Comparison of ENCODE assay signal across 12 cellular contexts in the genomic region with DNA sequence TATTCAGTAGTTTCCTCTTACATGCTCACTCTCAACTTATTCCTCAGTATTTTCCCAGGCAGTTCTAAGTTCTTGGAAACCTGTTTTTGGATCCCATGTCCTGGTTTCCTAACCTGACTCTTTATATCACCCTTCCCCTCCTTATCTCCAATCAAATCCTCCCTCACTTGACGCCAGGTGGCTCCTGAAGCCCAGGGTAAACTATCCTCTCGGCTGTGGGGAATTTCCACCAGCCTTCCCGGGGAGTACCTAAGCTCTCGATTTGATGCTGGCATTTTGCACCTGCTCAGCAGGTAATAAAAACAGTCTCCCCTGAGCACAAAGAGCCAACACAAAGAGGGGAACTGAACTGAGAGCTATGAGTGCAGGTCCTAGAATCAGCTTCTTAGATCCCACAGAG.
DNase-seq lines count a peak whose midpoint lies in the region; ATAC-seq and TF ChIP-seq lines count a peak whose summit lies in the region.
"Had no signal": no experiment of that assay in that cellular context is flagged by ENCODE, and none has a peak within 500 bp of the region (broad histone marks: within the 10 kb centered on the region; RNA-seq: fewer than 3 reads in every experiment).

No MANE protein-coding gene starts in this region.

- no peaks in the 10 kb centered on the region for H3K36me3 Mint-ChIP-seq in Caco-2 (ENCODE audit: insufficient read depth, unreplicated experiment)
- no peaks in the 10 kb centered on the region for H3K36me3 Mint-ChIP-seq in activated T-helper 17 cell treated with anti-CD3 and anti-CD28 coated beads, Interleukin-2, amount 50 U/mL, for 72 hours (ENCODE audit: low read depth)
- H3K36me3 Mint-ChIP-seq: activated naive CD8-positive, alpha-beta T cell treated with anti-CD3 and anti-CD28 coated beads, Interleukin-2, amount 10 ng/mL, durations not matched to agents 7 days and 5 days; IgD-negative memory B cell had no signal

- peak; percentile 48; the same call in 1 of the 3 replicates for ATAC-seq in SK-N-SH treated with all-trans-retinoic acid at 6 μM for 48 hours
- ATAC-seq in left lobe of liver = peak; percentile 88
- no peak for ATAC-seq in activated T-helper 17 cell treated with anti-CD3 and anti-CD28 coated beads, Interleukin-2, amount 50 U/mL, for 72 hours (replicated peaks)
- no peak for ATAC-seq in heart left ventricle
- ATAC-seq: right cardiac atrium had no signal

- DNase-seq in Caco-2 (peak; percentile 50 to 58), NCI-H2029 treated with DMSO at 0.1 percent for 48 hours (lab: John Stamatoyannopoulos, UW) (peak; percentile 26), left lobe of liver (ENCODE audit: low spot score) (peak; percentile 53), heart left ventricle (no peak)
- no peak for DNase-seq in activated effector memory CD4-positive, alpha-beta T cell treated with Interleukin-2 at 50 U/mL for 16 hours
- no peak for DNase-seq in activated naive CD4-positive, alpha-beta T cell treated with anti-CD3 and anti-CD28 coated beads, Interleukin-2, amount 50 U/mL, for 16 hours
- DNase-seq: activated naive CD8-positive, alpha-beta T cell treated with anti-CD3 and anti-CD28 coated beads, Interleukin-2, amount 10 ng/mL, durations not matched to agents 7 days and 5 days; dorsolateral prefrontal cortex; right cardiac atrium had no signal

- peak in 1 of 2 experiments; percentile 65 for TF ChIP-seq CTCF in Caco-2 (IDR thresholded peaks at IDR 0.05; ENCODE audit: insufficient read depth in 1 of 2, low read depth in 1 of 2, low read length in 1 of 2, severe bottlenecking in 1 of 2, unreplicated experiment in 1 of 2)
- no peak for TF ChIP-seq CTCF in heart left ventricle (IDR thresholded peaks at IDR 0.05)

- intact Hi-C loops in Caco-2 (cut with micrococcal nuclease; ENCODE audit: unreplicated experiment) = loop anchor here (1.0 to 10.0 kb wide), 2 partner anchors 33 to 179 kb away; no protein-coding TSS in a partner anchor
- intact Hi-C loops in heart left ventricle (cut with DNase I) = no loop called here

- TF ChIP-seq POLR2A in heart left ventricle (IDR thresholded peaks at IDR 0.05) = no peak

- H3K9me3 ChIP-seq in Caco-2 (no peaks in the 10 kb centered on the region), heart left ventricle (peaks cover 0 to 9% (median 0%) of the 10 kb centered on the region in 12 donors)

- CTCF ChIA-PET in Caco-2 (lab: Charles Lee) = no interaction called here

- H3K4me3 Mint-ChIP-seq in Caco-2 (ENCODE audit: unreplicated experiment) = no peak overlapping the region
- no peak overlapping the region for H3K4me3 Mint-ChIP-seq in activated T-helper 17 cell treated with anti-CD3 and anti-CD28 coated beads, Interleukin-2, amount 50 U/mL, for 72 hours
- H3K4me3 Mint-ChIP-seq: activated naive CD8-positive, alpha-beta T cell treated with anti-CD3 and anti-CD28 coated beads, Interleukin-2, amount 10 ng/mL, durations not matched to agents 7 days and 5 days; IgD-negative memory B cell had no signal

- H3K9me3 Mint-ChIP-seq in Caco-2 (ENCODE audit: unreplicated experiment) = peaks cover 8% of the 10 kb centered on the region
- no peaks in the 10 kb centered on the region for H3K9me3 Mint-ChIP-seq in activated T-helper 17 cell treated with anti-CD3 and anti-CD28 coated beads, Interleukin-2, amount 50 U/mL, for 72 hours
- H3K9me3 Mint-ChIP-seq: activated naive CD8-positive, alpha-beta T cell treated with anti-CD3 and anti-CD28 coated beads, Interleukin-2, amount 10 ng/mL, durations not matched to agents 7 days and 5 days; IgD-negative memory B cell had no signal

- no TSS peak for BruUV-seq in Caco-2 (replicated peaks; lab: Mats Ljungman, UMichigan)

- H3K27ac ChIP-seq in heart left ventricle = no peak overlapping the region
- H3K27ac ChIP-seq: dorsolateral prefrontal cortex had no signal

- H3K36me3 ChIP-seq in Caco-2 (ENCODE audit: control insufficient read depth, insufficient read depth, low read length) (no peaks in the 10 kb centered on the region), heart left ventricle (no peaks in the 10 kb centered on the region)

- POLR2A ChIA-PET in Caco-2 (lab: Charles Lee) = no interaction called here

- no peak overlapping the region for H3K4me3 ChIP-seq in Caco-2 (ENCODE audit: low read depth, low read length)
- H3K4me3 ChIP-seq in heart left ventricle = no peak overlapping the region
- H3K4me3 ChIP-seq: dorsolateral prefrontal cortex had no signal

- H3K4me1 Mint-ChIP-seq in Caco-2 (ENCODE audit: low read depth, unreplicated experiment) = no peaks in the 10 kb centered on the region
- no peaks in the 10 kb centered on the region for H3K4me1 Mint-ChIP-seq in activated T-helper 17 cell treated with anti-CD3 and anti-CD28 coated beads, Interleukin-2, amount 50 U/mL, for 72 hours
- H3K4me1 Mint-ChIP-seq: activated naive CD8-positive, alpha-beta T cell treated with anti-CD3 and anti-CD28 coated beads, Interleukin-2, amount 10 ng/mL, durations not matched to agents 7 days and 5 days; IgD-negative memory B cell had no signal

- no peaks in the 10 kb centered on the region for H3K27me3 Mint-ChIP-seq in Caco-2 (ENCODE audit: insufficient read depth, unreplicated experiment)
- H3K27me3 Mint-ChIP-seq in activated T-helper 17 cell treated with anti-CD3 and anti-CD28 coated beads, Interleukin-2, amount 50 U/mL, for 72 hours = peaks cover 10% of the 10 kb centered on the region
- H3K27me3 Mint-ChIP-seq: activated naive CD8-positive, alpha-beta T cell treated with anti-CD3 and anti-CD28 coated beads, Interleukin-2, amount 10 ng/mL, durations not matched to agents 7 days and 5 days had no signal

- H3K4me1 ChIP-seq in Caco-2 (no peaks in the 10 kb centered on the region), heart left ventricle (no peaks in the 10 kb centered on the region)

- 35 to 60% (median 50%) methylated on average over 4 of the region's 4 CpGs for WGBS in heart left ventricle, 4 donors

- H3K27ac Mint-ChIP-seq in Caco-2 (ENCODE audit: unreplicated experiment) = no peak overlapping the region
- no peak overlapping the region for H3K27ac Mint-ChIP-seq in activated T-helper 17 cell treated with anti-CD3 and anti-CD28 coated beads, Interleukin-2, amount 50 U/mL, for 72 hours
- H3K27ac Mint-ChIP-seq: activated naive CD8-positive, alpha-beta T cell treated with anti-CD3 and anti-CD28 coated beads, Interleukin-2, amount 10 ng/mL, durations not matched to agents 7 days and 5 days; IgD-negative memory B cell had no signal

- no peaks in the 10 kb centered on the region for H3K27me3 ChIP-seq in Caco-2 (replicated peaks; ENCODE audit: control insufficient read depth, insufficient read depth, low read length)
- H3K27me3 ChIP-seq in heart left ventricle = no peaks in the 10 kb centered on the region
- H3K27me3 ChIP-seq: dorsolateral prefrontal cortex had no signal

TF ChIP-seq in SK-N-SH treated with all-trans-retinoic acid at 6 μM for 48 hours, 23 proteins besides CTCF, POLR2A, EP300 and RAD21:
- TF ChIP-seq ZC3H10 (CRISPR knock-in tag; IDR thresholded peaks at IDR 0.05) (no peak), ISL1 (CRISPR knock-in tag; IDR thresholded peaks at IDR 0.05) (no peak), ZNF565 (CRISPR knock-in tag; conservative IDR thresholded peaks at IDR 0.05; ENCODE audit: low read depth) (no peak), ZFP30 (CRISPR knock-in tag; IDR thresholded peaks at IDR 0.05) (no peak), ZNF8 (CRISPR knock-in tag; IDR thresholded peaks at IDR 0.05) (no peak), OSR1 (CRISPR knock-in tag; IDR thresholded peaks at IDR 0.05) (no peak), CSDC2 (CRISPR knock-in tag; IDR thresholded peaks at IDR 0.05) (no peak), GLIS3 (CRISPR knock-in tag; IDR thresholded peaks at IDR 0.05) (no peak), TOX (CRISPR knock-in tag; IDR thresholded peaks at IDR 0.05; ENCODE audit: borderline replicate concordance) (no peak), ZNF70 (CRISPR knock-in tag; IDR thresholded peaks at IDR 0.05) (no peak), ZFP3 (CRISPR knock-in tag; IDR thresholded peaks at IDR 0.05) (no peak)
- TF ChIP-seq, protein P1, sequence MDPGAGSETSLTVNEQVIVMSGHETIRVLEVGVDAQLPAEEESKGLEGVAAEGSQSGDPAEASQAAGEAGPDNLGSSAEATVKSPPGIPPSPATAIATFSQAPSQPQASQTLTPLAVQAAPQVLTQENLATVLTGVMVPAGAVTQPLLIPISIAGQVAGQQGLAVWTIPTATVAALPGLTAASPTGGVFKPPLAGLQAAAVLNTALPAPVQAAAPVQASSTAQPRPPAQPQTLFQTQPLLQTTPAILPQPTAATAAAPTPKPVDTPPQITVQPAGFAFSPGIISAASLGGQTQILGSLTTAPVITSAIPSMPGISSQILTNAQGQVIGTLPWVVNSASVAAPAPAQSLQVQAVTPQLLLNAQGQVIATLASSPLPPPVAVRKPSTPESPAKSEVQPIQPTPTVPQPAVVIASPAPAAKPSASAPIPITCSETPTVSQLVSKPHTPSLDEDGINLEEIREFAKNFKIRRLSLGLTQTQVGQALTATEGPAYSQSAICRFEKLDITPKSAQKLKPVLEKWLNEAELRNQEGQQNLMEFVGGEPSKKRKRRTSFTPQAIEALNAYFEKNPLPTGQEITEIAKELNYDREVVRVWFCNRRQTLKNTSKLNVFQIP (CRISPR knock-in tag; IDR thresholded peaks at IDR 0.05; ENCODE audit: borderline replicate concordance, low read depth) = no peak
TF ChIP-seq in SK-N-SH treated with all-trans-retinoic acid at 6 μM for 48 hours: peak in this region for 0.

Comparison
In these comparisons a context has a peak if more than half of its experiments do, and no peak if none do; other contexts are left out.
1. DNase-seq: peak in Caco-2 (2 of 2), NCI-H2029 treated with DMSO at 0.1 percent for 48 hours (single experiment) and left lobe of liver (single experiment); none in heart left ventricle (0 of 5), activated effector memory CD4-positive, alpha-beta T cell treated with Interleukin-2 at 50 U/mL for 16 hours (single experiment) and activated naive CD4-positive, alpha-beta T cell treated with anti-CD3 and anti-CD28 coated beads, Interleukin-2, amount 50 U/mL, for 16 hours (single experiment).
2. ATAC-seq: peak in SK-N-SH treated with all-trans-retinoic acid at 6 μM for 48 hours (single experiment) and left lobe of liver (single experiment); none in activated T-helper 17 cell treated with anti-CD3 and anti-CD28 coated beads, Interleukin-2, amount 50 U/mL, for 72 hours (single experiment) and heart left ventricle (0 of 4).